Comparison of ENCODE assay signal across 26 cellular contexts in genomic region chr12:132946507-132946820, GRCh38. TPM values are rescaled to one million over a fixed set of nuclear protein-coding genes. Genes with fewer than 3 reads are reported as not detected.
DNase-seq lines count a peak whose midpoint lies in the region; ATAC-seq, FAIRE-seq and TF ChIP-seq lines count a peak whose summit lies in the region.
"Had no signal": no experiment of that assay in that cellular context is flagged by ENCODE, and none has a peak within 500 bp of the region (broad histone marks: within the 10 kb centered on the region; RNA-seq: fewer than 3 reads in every experiment).

No MANE protein-coding gene starts in this region.

- H4K20me1 ChIP-seq in HepG2 (ENCODE audit: insufficient read depth, low read length) = no peaks in the 10 kb centered on the region
- H4K20me1 ChIP-seq: BLaER1 treated with 17β-estradiol and CSF1 and Interleukin-3, amounts not matched to agents 10 nM and 100 nM had no signal

- H4K91ac ChIP-seq in trophoblast cell (ENCODE audit: low read depth, low read length) = no peak overlapping the region

- POLR2A ChIA-PET in HepG2 (lab: Yijun Ruan, JAX) = interaction anchor here (1.1 kb wide), 1 partner anchor 9 kb away, joined by 4 read pairs; no protein-coding TSS in a partner anchor
- POLR2A ChIA-PET in CD8-positive, alpha-beta T cell (lab: Charles Lee) = no interaction called here

- H2BK5ac ChIP-seq in trophoblast cell (ENCODE audit: low read depth, low read length, poor library complexity) = no peak overlapping the region

- no peak overlapping the region for H3K18ac ChIP-seq in trophoblast cell (ENCODE audit: low read length)

- H3K27me3 ChIP-seq in HepG2 (ENCODE audit: control insufficient read depth in 1 of 2, insufficient read depth in 2 of 2, low read length in 2 of 2) (no peaks in the 10 kb centered on the region), right lobe of liver (no peaks in the 10 kb centered on the region), liver (ENCODE audit: control insufficient read depth in 4 of 4, insufficient read depth in 4 of 4, low read length in 3 of 4) (no peaks in the 10 kb centered on the region), subcutaneous abdominal adipose tissue (ENCODE audit: control insufficient read depth in 5 of 5, insufficient read depth in 4 of 5, low read length in 5 of 5) (no peaks in the 10 kb centered on the region), trophoblast cell (ENCODE audit: insufficient read depth, low read length) (no peaks in the 10 kb centered on the region)
- no peaks in the 10 kb centered on the region for H3K27me3 ChIP-seq in CD8-positive, alpha-beta T cell (ENCODE audit: insufficient read depth, low read length)
- H3K27me3 ChIP-seq: BLaER1 treated with 17β-estradiol and CSF1 and Interleukin-3, amounts not matched to agents 10 nM and 100 nM had no signal

- intact Hi-C loops in HepG2 (cut with micrococcal nuclease; ENCODE audit: unreplicated experiment) = no loop called here
- intact Hi-C loops in right lobe of liver (cut with DNase I) = no loop called here
- intact Hi-C loops in CD8-positive, alpha-beta T cell (cut with DNase I, micrococcal nuclease) = no loop called here

- H3K9ac ChIP-seq in HepG2 (ENCODE audit: insufficient read depth, low read depth, low read length) (no peak overlapping the region), liver (ENCODE audit: low read depth in 1 of 2, low read length in 2 of 2) (no peak overlapping the region), subcutaneous abdominal adipose tissue (ENCODE audit: low read length in 5 of 5) (no peak overlapping the region), trophoblast cell (ENCODE audit: low read length) (no peak overlapping the region)
- H3K9ac ChIP-seq: BLaER1 treated with 17β-estradiol and CSF1 and Interleukin-3, amounts not matched to agents 10 nM and 100 nM; GM23248 had no signal

- TF ChIP-seq EP300 in HepG2 (IDR thresholded peaks at IDR 0.05; ENCODE audit: low read depth in 2 of 2, low read length in 2 of 2) (no peak), HepG2 (CRISPR knock-in tag; IDR thresholded peaks at IDR 0.05; ENCODE audit: borderline replicate concordance) (no peak)

- no peak overlapping the region for H3K23ac ChIP-seq in trophoblast cell (ENCODE audit: low read length)

- H2BK12ac ChIP-seq in trophoblast cell (ENCODE audit: low read length) = no peak overlapping the region

- H3K4me3 Mint-ChIP-seq in CD8-positive, alpha-beta T cell = no peak overlapping the region
- H3K4me3 Mint-ChIP-seq: B cell; CD14-positive monocyte; CD4-positive, alpha-beta T cell had no signal

- H3K36me3 ChIP-seq in HepG2 (replicated peaks in 1 of 2; ENCODE audit: control insufficient read depth in 1 of 2, insufficient read depth in 2 of 2, low read length in 2 of 2) = peaks cover 16 to 50% of the 10 kb centered on the region in 2 experiments; a peak in 4 of 5 replicates
- peaks cover 0 to 54% (median 26%) of the 10 kb centered on the region in 4 donors for H3K36me3 ChIP-seq in right lobe of liver
- H3K36me3 ChIP-seq in liver (ENCODE audit: control insufficient read depth in 4 of 4, insufficient read depth in 3 of 4, low read depth in 1 of 4, low read length in 3 of 4) = peaks cover 17 to 82% (median 63%) of the 10 kb centered on the region in 4 donors
- peaks cover 16 to 86% (median 79%) of the 10 kb centered on the region in 5 donors for H3K36me3 ChIP-seq in subcutaneous abdominal adipose tissue (ENCODE audit: control insufficient read depth in 5 of 5, insufficient read depth in 5 of 5, low read length in 5 of 5)
- H3K36me3 ChIP-seq in CD8-positive, alpha-beta T cell (ENCODE audit: insufficient read depth, low read length) = peaks cover 34% of the 10 kb centered on the region
- H3K36me3 ChIP-seq in trophoblast cell (ENCODE audit: control insufficient read depth in 1 of 2, insufficient read depth in 2 of 2, low read length in 2 of 2) = peaks cover 45 to 54% of the 10 kb centered on the region in 2 experiments

- BruUV-seq in HepG2 (replicated peaks; lab: Mats Ljungman, UMichigan) = no TSS peak

- H3K9me3 Mint-ChIP-seq in CD8-positive, alpha-beta T cell = peaks cover 18% of the 10 kb centered on the region

- no peak overlapping the region; a peak in 1 of 6 replicates for H3K4me3 ChIP-seq in HepG2 (replicated peaks in 1 of 3; ENCODE audit: insufficient read depth in 1 of 3, low read depth in 2 of 3, low read length in 3 of 3)
- no peak overlapping the region for H3K4me3 ChIP-seq in right lobe of liver
- H3K4me3 ChIP-seq in liver (ENCODE audit: low read depth in 1 of 3, low read length in 3 of 3) = peak overlapping the region in 2 of 3 donors; percentile 21 to 63
- H3K4me3 ChIP-seq in subcutaneous abdominal adipose tissue (ENCODE audit: low read depth in 1 of 5, low read length in 5 of 5) = peak overlapping the region; percentile 8 to 61 (median 39)
- no peak overlapping the region for H3K4me3 ChIP-seq in CD8-positive, alpha-beta T cell (ENCODE audit: low read depth, low read length)
- H3K4me3 ChIP-seq in trophoblast cell (ENCODE audit: low read depth, low read length) = no peak overlapping the region
- H3K4me3 ChIP-seq: GM23248 had no signal

- peaks cover 70% of the 10 kb centered on the region for H3K36me3 Mint-ChIP-seq in CD8-positive, alpha-beta T cell

- H4K12ac ChIP-seq in trophoblast cell (ENCODE audit: low read depth, low read length) = no peak overlapping the region

- CTCF ChIA-PET in HepG2 (lab: Yijun Ruan, JAX; ENCODE audit: low intra/inter-chr PET ratio, low total read pairs) = no interaction called here
- CTCF ChIA-PET in CD8-positive, alpha-beta T cell (lab: Charles Lee) = no interaction called here

- TF ChIP-seq CTCF in HepG2 (CRISPR knock-in tag; IDR thresholded peaks at IDR 0.05) (no peak), right lobe of liver (IDR thresholded peaks at IDR 0.05) (no peak), liver (IDR thresholded peaks at IDR 0.05; ENCODE audit: low read depth, low read length, missing input control) (no peak)
- no peak for TF ChIP-seq CTCF in CD8-positive, alpha-beta T cell (IDR thresholded peaks at IDR 0.05)

- TF ChIP-seq RAD21 in HepG2 (CRISPR knock-in tag; IDR thresholded peaks at IDR 0.05) (no peak), liver (IDR thresholded peaks at IDR 0.05) (no peak)

- H3K14ac ChIP-seq in trophoblast cell (ENCODE audit: low read length) = no peak overlapping the region

- H3K27ac ChIP-seq in HepG2 (ENCODE audit: extremely low read length, insufficient read depth, low read length) (peak overlapping the region; percentile 33), right lobe of liver (no peak overlapping the region), liver (ENCODE audit: low read depth in 1 of 2, low read length in 2 of 2) (no peak overlapping the region), subcutaneous abdominal adipose tissue (ENCODE audit: low read depth, low read length) (no peak overlapping the region), trophoblast cell (ENCODE audit: low read depth, low read length) (no peak overlapping the region)
- H3K27ac ChIP-seq in CD8-positive, alpha-beta T cell (ENCODE audit: low read depth, low read length) = no peak overlapping the region
- H3K27ac ChIP-seq: 22Rv1; BLaER1 treated with 17β-estradiol and CSF1 and Interleukin-3, amounts not matched to agents 10 nM and 100 nM; GM23248 had no signal

- no peak for ATAC-seq in HepG2
- no peak for ATAC-seq in right lobe of liver
- no peak for ATAC-seq in CD8-positive, alpha-beta T cell

- no peak overlapping the region for H2BK120ac ChIP-seq in trophoblast cell (ENCODE audit: insufficient read depth, low read length, poor library complexity)

- H3K4me2 ChIP-seq in HepG2 (ENCODE audit: low read depth, low read length) (no peak overlapping the region; the same call in 1 of the 2 replicates), trophoblast cell (ENCODE audit: low read length) (no peak overlapping the region)
- H3K4me2 ChIP-seq: BLaER1 treated with 17β-estradiol and CSF1 and Interleukin-3, amounts not matched to agents 10 nM and 100 nM had no signal

- no peak overlapping the region for H2AFZ ChIP-seq in HepG2 (ENCODE audit: low read length)
- no peak overlapping the region for H2AFZ ChIP-seq in trophoblast cell (ENCODE audit: insufficient read depth, low read length, poor library complexity)
- H2AFZ ChIP-seq: GM23248 had no signal

- in situ Hi-C loops in HepG2 (cut with HindIII; ENCODE audit: extremely low pct_ligation_motif_present, low pct_unique_long_range_greater_than_20kb) = no loop called here

- peaks cover 10% of the 10 kb centered on the region for H3K79me2 ChIP-seq in HepG2 (ENCODE audit: insufficient read depth, low read length)
- no peaks in the 10 kb centered on the region for H3K79me2 ChIP-seq in trophoblast cell (ENCODE audit: control insufficient read depth, insufficient read depth, low read length, poor library complexity)

- WGBS in HepG2 (ENCODE audit: low lambda C conversion rate) = no CpG with 5 or more reads among the region's 4 CpGs
- no CpG with 5 or more reads among the region's 4 CpGs for WGBS in right lobe of liver (ENCODE audit: insufficient coverage, low coverage, low lambda C conversion rate, missing lambda C conversion rate)
- WGBS in liver = 83% methylated on average over 4 of the region's 4 CpGs
- no CpG with 5 or more reads among the region's 4 CpGs for WGBS in trophoblast cell (ENCODE audit: extremely low coverage, insufficient coverage, insufficient read length)

- no peak overlapping the region for H3K27ac Mint-ChIP-seq in CD8-positive, alpha-beta T cell
- H3K27ac Mint-ChIP-seq: B cell; CD14-positive monocyte; CD4-positive, alpha-beta T cell had no signal

- H3K4ac ChIP-seq in trophoblast cell (ENCODE audit: low read depth, low read length) = no peak overlapping the region

- H2AK5ac ChIP-seq in trophoblast cell (ENCODE audit: low read length) = no peak overlapping the region

- H3K9me3 ChIP-seq in HepG2 (ENCODE audit: low read length) = peaks cover 95% of the 10 kb centered on the region
- peaks cover 0 to 28% (median 16%) of the 10 kb centered on the region in 4 donors for H3K9me3 ChIP-seq in right lobe of liver
- H3K9me3 ChIP-seq in liver (ENCODE audit: control insufficient read depth in 4 of 4, low read length in 3 of 4) = peaks cover 48 to 92% (median 80%) of the 10 kb centered on the region in 4 donors
- H3K9me3 ChIP-seq in subcutaneous abdominal adipose tissue (ENCODE audit: control insufficient read depth in 5 of 5, low read length in 5 of 5) = peaks cover 52 to 98% (median 94%) of the 10 kb centered on the region in 5 donors
- H3K9me3 ChIP-seq in CD8-positive, alpha-beta T cell (ENCODE audit: low read length) = peaks cover 9% of the 10 kb centered on the region
- H3K9me3 ChIP-seq in trophoblast cell (ENCODE audit: insufficient read depth, low read depth, low read length) = peaks cover 61% of the 10 kb centered on the region

- H3K4me1 Mint-ChIP-seq in CD8-positive, alpha-beta T cell (ENCODE audit: low read depth) = no peaks in the 10 kb centered on the region
- H3K4me1 Mint-ChIP-seq: B cell, CD14-positive monocyte had no signal

- no peaks in the 10 kb centered on the region for H3K27me3 Mint-ChIP-seq in CD8-positive, alpha-beta T cell (ENCODE audit: low read depth)
- H3K27me3 Mint-ChIP-seq: B cell; CD4-positive, alpha-beta T cell had no signal

- FAIRE-seq in HepG2 (lab: Jason Lieb, UNC) = no peak
- FAIRE-seq: A204.1, GM12891, GM18507, GM19239, H1 had no signal

- no peaks in the 10 kb centered on the region for H3K79me1 ChIP-seq in trophoblast cell (ENCODE audit: low read length)

- DNase-seq in HepG2 (ENCODE audit: low spot score) (no peak), right lobe of liver (no peak), ecto neural progenitor cell (ENCODE audit: low spot score) (peak; percentile 21), pons (ENCODE audit: low spot score) (no peak), trophoblast cell (no peak)
- no peak for DNase-seq in CD8-positive, alpha-beta T cell
- DNase-seq: Calu3; CD4-positive, alpha-beta T cell; COR-L47; DMS53; DMS79 treated with DMSO at 0.1 percent for 48 hours; GF-D8; GM23248; H7; HCEC 1CT had no signal

- H3K4me1 ChIP-seq in HepG2 (ENCODE audit: insufficient read depth, low read length) = peaks cover 14% of the 10 kb centered on the region
- no peaks in the 10 kb centered on the region for H3K4me1 ChIP-seq in right lobe of liver
- H3K4me1 ChIP-seq in liver (ENCODE audit: control insufficient read depth in 4 of 4, insufficient read depth in 4 of 4, low read length in 3 of 4) = no peaks in the 10 kb centered on the region
- no peaks in the 10 kb centered on the region for H3K4me1 ChIP-seq in subcutaneous abdominal adipose tissue (ENCODE audit: control insufficient read depth in 5 of 5, insufficient read depth in 5 of 5, low read length in 5 of 5)
- no peaks in the 10 kb centered on the region for H3K4me1 ChIP-seq in CD8-positive, alpha-beta T cell (ENCODE audit: insufficient read depth, low read length)
- no peaks in the 10 kb centered on the region for H3K4me1 ChIP-seq in trophoblast cell (ENCODE audit: control insufficient read depth in 1 of 2, insufficient read depth in 2 of 2, low read length in 2 of 2)
- H3K4me1 ChIP-seq: BLaER1 treated with 17β-estradiol and CSF1 and Interleukin-3, amounts not matched to agents 10 nM and 100 nM had no signal

- TF ChIP-seq POLR2A in HepG2 (IDR thresholded peaks at IDR 0.05; ENCODE audit: insufficient read depth in 1 of 2, low read depth in 2 of 2, low read length in 2 of 2) (no peak), right lobe of liver (IDR thresholded peaks at IDR 0.05) (no peak)

- H4K8ac ChIP-seq in trophoblast cell (ENCODE audit: low read depth, low read length) = no peak overlapping the region

RNA-seq across cellular contexts. Expression of gene ZNF605, which starts 9.6 kb away (rescaled TPM):
- total RNA-seq in HepG2 (2016; rRNA removed; fragmentation: Illumina TruSeq; extraction: Trizol) (6.8 and 8.8 TPM in 2 replicates), right lobe of liver (1 to 10 TPM; 2.2 to 7.9 (median 5.7) TPM), liver (1 to 10 TPM; 3.6 to 9.5 TPM)
- total RNA-seq in HepG2 (2016; cell fraction: cytosol; rRNA removed; fragmentation: Illumina TruSeq; extraction: Trizol; ENCODE audit: low read depth) = 2.6 and 3.0 TPM in 2 replicates
- 6.9 and 7.4 TPM in 2 replicates for total RNA-seq in HepG2 (2016; cell fraction: insoluble cytoplasmic fraction; rRNA removed; fragmentation: Illumina TruSeq; extraction: Trizol)
- 1.9 and 3.0 TPM in 2 replicates for total RNA-seq in HepG2 (2016; cell fraction: membrane; rRNA removed; fragmentation: Illumina TruSeq; extraction: Trizol)
- total RNA-seq in HepG2 (2016; cell fraction: nucleus; rRNA removed; fragmentation: Illumina TruSeq; extraction: Trizol) = 16.0 and 16.5 TPM in 2 replicates
- polyA plus RNA-seq in HepG2 (2011; rRNA removed) (6.1 and 6.7 TPM in 2 replicates), liver (1 to 10 TPM; 1.2 to 3.5 TPM)
- 1.1 and 1.6 TPM in 2 replicates for polyA plus RNA-seq in HepG2 (2011; cell fraction: cytosol; rRNA removed)
- 13.3 and 15.0 TPM in 2 replicates for polyA plus RNA-seq in HepG2 (2011; cell fraction: nucleus; rRNA removed)
- polyA plus RNA-seq in HepG2 (2012) = 5.1 and 5.2 TPM in 2 replicates
- polyA plus RNA-seq in HepG2 (2016; cell fraction: cytosol; fragmentation: Illumina TruSeq; extraction: Trizol; ENCODE audit: low read depth) = 0.75 and 1.0 TPM in 2 replicates
- polyA plus RNA-seq in HepG2 (2016; cell fraction: insoluble cytoplasmic fraction; fragmentation: Illumina TruSeq; extraction: Trizol; ENCODE audit: low read depth) = 4.7 and 5.1 TPM in 2 replicates
- 0.47 and 0.76 TPM in 2 replicates for polyA plus RNA-seq in HepG2 (2016; cell fraction: membrane; fragmentation: Illumina TruSeq; extraction: Trizol; ENCODE audit: low read depth)
- polyA plus RNA-seq in HepG2 (2016; cell fraction: nucleus; fragmentation: Illumina TruSeq; extraction: Trizol; ENCODE audit: insufficient read depth, low read depth) = 21.1 and 27.9 TPM in 2 replicates
- polyA minus RNA-seq in HepG2 (2011; rRNA and poly(A)+ RNA removed; ENCODE audit: low replicate concordance) = 3.3 and 5.8 TPM in 2 replicates
- polyA minus RNA-seq in HepG2 (2011; cell fraction: cytosol; rRNA and poly(A)+ RNA removed) = 1.8 and 2.7 TPM in 2 replicates
- 24.7 and 26.6 TPM in 2 replicates for polyA minus RNA-seq in HepG2 (2011; cell fraction: nucleus; rRNA and poly(A)+ RNA removed)
- 1 to 10 TPM; 5.0 TPM for total RNA-seq in CD8-positive, alpha-beta T cell
- 5.2 and 5.6 TPM in 2 replicates for polyA plus RNA-seq in trophoblast cell (2013)

RNA-seq across cellular contexts. Expression of gene ZNF26, which starts 39.7 kb away (rescaled TPM):
- total RNA-seq in HepG2 (2016; rRNA removed; fragmentation: Illumina TruSeq; extraction: Trizol) (6.5 and 8.4 TPM in 2 replicates), right lobe of liver (10 to 100 TPM in 1 of 6 experiments, 1 to 10 TPM in 5; 3.2 to 14.9 (median 3.9) TPM), liver (1 to 10 TPM; 6.9 to 9.5 TPM)
- 0.44 and 1.5 TPM in 2 replicates for total RNA-seq in HepG2 (2016; cell fraction: cytosol; rRNA removed; fragmentation: Illumina TruSeq; extraction: Trizol; ENCODE audit: low read depth)
- total RNA-seq in HepG2 (2016; cell fraction: insoluble cytoplasmic fraction; rRNA removed; fragmentation: Illumina TruSeq; extraction: Trizol) = 7.3 and 7.4 TPM in 2 replicates
- total RNA-seq in HepG2 (2016; cell fraction: membrane; rRNA removed; fragmentation: Illumina TruSeq; extraction: Trizol) = 1.2 and 2.1 TPM in 2 replicates
- total RNA-seq in HepG2 (2016; cell fraction: nucleus; rRNA removed; fragmentation: Illumina TruSeq; extraction: Trizol) = 12.2 and 12.3 TPM in 2 replicates
- polyA plus RNA-seq in HepG2 (2011; rRNA removed) (3.8 and 5.2 TPM in 2 replicates), liver (1 to 10 TPM; 1.7 to 2.8 TPM)
- 2.9 and 3.4 TPM in 2 replicates for polyA plus RNA-seq in HepG2 (2011; cell fraction: cytosol; rRNA removed)
- 18.5 and 18.6 TPM in 2 replicates for polyA plus RNA-seq in HepG2 (2011; cell fraction: nucleus; rRNA removed)
- 3.2 and 3.8 TPM in 2 replicates for polyA plus RNA-seq in HepG2 (2012)
- 0.10 and 0.14 TPM in 2 replicates for polyA plus RNA-seq in HepG2 (2016; cell fraction: cytosol; fragmentation: Illumina TruSeq; extraction: Trizol; ENCODE audit: low read depth)
- 4.0 and 4.7 TPM in 2 replicates for polyA plus RNA-seq in HepG2 (2016; cell fraction: insoluble cytoplasmic fraction; fragmentation: Illumina TruSeq; extraction: Trizol; ENCODE audit: low read depth)
- 0.45 and 0.70 TPM in 2 replicates for polyA plus RNA-seq in HepG2 (2016; cell fraction: membrane; fragmentation: Illumina TruSeq; extraction: Trizol; ENCODE audit: low read depth)
- 11.4 and 11.7 TPM in 2 replicates for polyA plus RNA-seq in HepG2 (2016; cell fraction: nucleus; fragmentation: Illumina TruSeq; extraction: Trizol; ENCODE audit: insufficient read depth, low read depth)
- 6.6 and 10.6 TPM in 2 replicates for polyA minus RNA-seq in HepG2 (2011; rRNA and poly(A)+ RNA removed; ENCODE audit: low replicate concordance)
- 3.0 and 4.5 TPM in 2 replicates for polyA minus RNA-seq in HepG2 (2011; cell fraction: cytosol; rRNA and poly(A)+ RNA removed)
- 19.3 and 19.5 TPM in 2 replicates for polyA minus RNA-seq in HepG2 (2011; cell fraction: nucleus; rRNA and poly(A)+ RNA removed)
- total RNA-seq in CD8-positive, alpha-beta T cell = 10 to 100 TPM; 44.8 to 45.5 TPM
- polyA plus RNA-seq in trophoblast cell (2013) = 2.7 TPM in 2 replicates

RNA-seq across cellular contexts. Expression of gene CHFR, which starts 59.1 kb away (rescaled TPM):
- 21.0 and 21.4 TPM in 2 replicates for total RNA-seq in HepG2 (2016; rRNA removed; fragmentation: Illumina TruSeq; extraction: Trizol)
- total RNA-seq in HepG2 (2016; cell fraction: cytosol; rRNA removed; fragmentation: Illumina TruSeq; extraction: Trizol; ENCODE audit: low read depth) = 8.1 and 8.3 TPM in 2 replicates
- 14.1 and 22.8 TPM in 2 replicates for total RNA-seq in HepG2 (2016; cell fraction: insoluble cytoplasmic fraction; rRNA removed; fragmentation: Illumina TruSeq; extraction: Trizol)
- total RNA-seq in HepG2 (2016; cell fraction: membrane; rRNA removed; fragmentation: Illumina TruSeq; extraction: Trizol) = 15.0 and 16.2 TPM in 2 replicates
- 18.6 and 23.1 TPM in 2 replicates for total RNA-seq in HepG2 (2016; cell fraction: nucleus; rRNA removed; fragmentation: Illumina TruSeq; extraction: Trizol)
- 21.1 and 21.5 TPM in 2 replicates for polyA plus RNA-seq in HepG2 (2011; rRNA removed)
- 14.8 and 16.4 TPM in 2 replicates for polyA plus RNA-seq in HepG2 (2011; cell fraction: cytosol; rRNA removed)
- 42.9 and 51.1 TPM in 2 replicates for polyA plus RNA-seq in HepG2 (2011; cell fraction: nucleus; rRNA removed)
- polyA plus RNA-seq in HepG2 (2012) = 9.6 and 11.9 TPM in 2 replicates
- polyA plus RNA-seq in HepG2 (2016; cell fraction: cytosol; fragmentation: Illumina TruSeq; extraction: Trizol; ENCODE audit: low read depth) = 5.4 and 5.7 TPM in 2 replicates
- 13.8 and 18.2 TPM in 2 replicates for polyA plus RNA-seq in HepG2 (2016; cell fraction: insoluble cytoplasmic fraction; fragmentation: Illumina TruSeq; extraction: Trizol; ENCODE audit: low read depth)
- polyA plus RNA-seq in HepG2 (2016; cell fraction: membrane; fragmentation: Illumina TruSeq; extraction: Trizol; ENCODE audit: low read depth) = 10.2 and 10.9 TPM in 2 replicates
- polyA plus RNA-seq in HepG2 (2016; cell fraction: nucleus; fragmentation: Illumina TruSeq; extraction: Trizol; ENCODE audit: insufficient read depth, low read depth) = 52.9 and 56.1 TPM in 2 replicates
- polyA minus RNA-seq in HepG2 (2011; rRNA and poly(A)+ RNA removed; ENCODE audit: low replicate concordance) = 0.14 and 58.0 TPM in 2 replicates
- 10.1 and 13.7 TPM in 2 replicates for polyA minus RNA-seq in HepG2 (2011; cell fraction: cytosol; rRNA and poly(A)+ RNA removed)
- 30.5 and 38.4 TPM in 2 replicates for polyA minus RNA-seq in HepG2 (2011; cell fraction: nucleus; rRNA and poly(A)+ RNA removed)
- 10 to 100 TPM; 11.0 to 20.4 (median 13.5) TPM for total RNA-seq in right lobe of liver
- total RNA-seq in liver = 10 to 100 TPM; 21.7 to 23.4 TPM
- 1 to 10 TPM; 7.0 to 7.5 TPM for polyA plus RNA-seq in liver
- total RNA-seq in CD8-positive, alpha-beta T cell = 10 to 100 TPM; 70.6 to 81.1 TPM
- 35.2 and 35.8 TPM in 2 replicates for polyA plus RNA-seq in trophoblast cell (2013)

Comparison
In these comparisons a context has a peak if more than half of its experiments do, and no peak if none do; other contexts are left out.
1. H3K4me3 ChIP-seq: peak in liver (2 of 3) and subcutaneous abdominal adipose tissue (5 of 5); none in HepG2 (0 of 3), right lobe of liver (0 of 3), CD8-positive, alpha-beta T cell (single experiment) and trophoblast cell (single experiment).